Comparison of ENCODE assay signal across 1 cellular context in the genomic region with DNA sequence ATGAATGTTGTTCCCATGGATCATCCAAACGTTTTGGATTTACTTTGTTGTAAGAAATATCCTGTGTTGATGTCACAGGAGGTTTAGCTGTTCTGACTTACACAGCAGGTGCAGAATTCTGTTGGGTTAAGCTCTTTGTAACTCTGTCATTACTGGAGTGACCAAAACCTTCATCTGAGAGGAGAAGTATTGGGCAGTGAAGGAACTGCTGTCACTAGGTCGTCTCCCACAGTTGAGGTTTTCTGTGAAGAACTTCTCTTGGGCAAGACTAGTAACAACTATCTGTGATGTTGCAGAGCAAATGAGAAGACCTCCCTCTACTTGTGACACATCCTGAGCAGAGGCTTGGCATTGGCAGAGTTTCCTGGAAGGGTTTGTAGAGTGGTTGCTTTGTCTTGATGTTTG.
TF ChIP-seq lines count a peak whose summit lies in the region.

No MANE protein-coding gene starts in this region.

TF ChIP-seq in A549, 52 proteins besides CTCF, POLR2A, EP300 and RAD21 (continued from another document):
- TF ChIP-seq PHF8 (IDR thresholded peaks at IDR 0.05; ENCODE audit: borderline replicate concordance, low read depth) = no peak
